ENCODE assay signal across 20 cellular contexts in genomic region chr18:58895385-58895784, GRCh38. TPM values are rescaled to one million over a fixed set of nuclear protein-coding genes. Genes with fewer than 3 reads are reported as not detected.
DNase-seq lines count a peak whose midpoint lies in the region; ATAC-seq, FAIRE-seq and TF ChIP-seq lines count a peak whose summit lies in the region.
"Had no signal": no experiment of that assay in that cellular context is flagged by ENCODE, and none has a peak within 500 bp of the region (broad histone marks: within the 10 kb centered on the region; RNA-seq: fewer than 3 reads in every experiment).

No MANE protein-coding gene starts in this region.

- intact Hi-C loops in activated B cell treated with CpG ODN at 0.5 μM for 24 hours (cut with micrococcal nuclease), result loop anchor here (5.0 kb wide), 1 partner anchor 113 kb away; no protein-coding TSS in a partner anchor

- H3K27ac Mint-ChIP-seq in IgD-negative memory B cell (peak overlapping the region; percentile 56 to 96 (median 87)), activated B cell treated with CpG ODN at 0.5 μM for 24 hours (peak overlapping the region; percentile 81), immature natural killer cell (no peak overlapping the region)

- H3K27ac ChIP-seq in skeletal muscle tissue (ENCODE audit: low read depth, low read length), result peak overlapping the region; percentile 11

- CTCF ChIA-PET in activated B cell treated with CpG ODN at 0.5 μM for 24 hours (lab: Charles Lee), result interaction anchor here (1.6 kb wide), 1 partner anchor 121 kb away, joined by 3 read pairs; no protein-coding TSS in a partner anchor

- H3K27me3 Mint-ChIP-seq in IgD-negative memory B cell (no peaks in the 10 kb centered on the region), activated B cell treated with CpG ODN at 0.5 μM for 24 hours (no peaks in the 10 kb centered on the region), immature natural killer cell (ENCODE audit: low read depth in 3 of 3) (no peaks in the 10 kb centered on the region)

- FAIRE-seq in HTR-8/SVneo (lab: Jason Lieb, UNC), result no peak
- FAIRE-seq: colon, small intestine had no signal

- H3K4me3 Mint-ChIP-seq in IgD-negative memory B cell (peak overlapping the region in 1 of 4 donors; percentile 10), activated B cell treated with CpG ODN at 0.5 μM for 24 hours (no peak overlapping the region), immature natural killer cell (no peak overlapping the region)

- H3K4me1 ChIP-seq in skeletal muscle tissue (ENCODE audit: control insufficient read depth in 3 of 3, insufficient read depth in 3 of 3, low read length in 3 of 3), result peaks cover 16 to 38% (median 25%) of the 10 kb centered on the region in 3 donors

- DNase-seq in activated B cell treated with CpG ODN at 0.5 μM for 24 hours (no peak), left lobe of liver (ENCODE audit: low spot score) (no peak), HTR-8/SVneo (ENCODE audit: insufficient read length, low spot score) (no peak), immature natural killer cell (no peak), NCI-H187 treated with DMSO at 0.1 percent for 48 hours (lab: John Stamatoyannopoulos, UW) (no peak)
- DNase-seq: activated CD4-positive, alpha-beta T cell treated with anti-CD3 and anti-CD28 coated beads, Interleukin-2, amount 50 U/mL, for 48 hours; activated naive CD4-positive, alpha-beta T cell treated with Interleukin-2 at 50 U/mL for 16 hours; activated T-cell treated with anti-CD3 and anti-CD28 coated beads, Interleukin-2, amount 50 U/mL, for 1 hour; foreskin fibroblast; Kasumi-1; NCI-H1105 treated with DMSO at 0.1 percent for 48 hours; occipital lobe; RPMI8226; small intestine; stimulated activated CD4-positive, alpha-beta T cell treated with anti-CD3 and anti-CD28 coated beads, Interleukin-4, amount 100 ng/mL, for 4 hours; SW 1271 had no signal

- H3K9ac ChIP-seq in skeletal muscle tissue (ENCODE audit: low read depth in 1 of 3, low read length in 3 of 3), result peak overlapping the region in 1 of 3 donors; percentile 33

- H3K36me3 Mint-ChIP-seq in IgD-negative memory B cell (peaks cover 4% of the 10 kb centered on the region), activated B cell treated with CpG ODN at 0.5 μM for 24 hours (ENCODE audit: low read depth) (peaks cover 27% of the 10 kb centered on the region), immature natural killer cell (no peaks in the 10 kb centered on the region)

- no peaks in the 10 kb centered on the region for H3K9me3 Mint-ChIP-seq in IgD-negative memory B cell
- peaks cover 3% of the 10 kb centered on the region for H3K9me3 Mint-ChIP-seq in activated B cell treated with CpG ODN at 0.5 μM for 24 hours
- H3K9me3 Mint-ChIP-seq in immature natural killer cell, result no peaks in the 10 kb centered on the region

- no peak for ATAC-seq in activated B cell treated with CpG ODN at 0.5 μM for 24 hours (ENCODE audit: low read depth)
- peak; percentile 57 for ATAC-seq in left lobe of liver
- no peak for ATAC-seq in HG03095 (IDR thresholded peaks at IDR 0.05; ENCODE audit: unreplicated experiment)

- H3K4me1 Mint-ChIP-seq in IgD-negative memory B cell (peaks cover 34 to 57% (median 54%) of the 10 kb centered on the region in 3 donors), activated B cell treated with CpG ODN at 0.5 μM for 24 hours (peaks cover 77% of the 10 kb centered on the region), immature natural killer cell (peaks cover 19 to 20% of the 10 kb centered on the region in 2 donors)

- no peak for TF ChIP-seq CTCF in activated B cell treated with CpG ODN at 0.5 μM for 24 hours (IDR thresholded peaks at IDR 0.05)

- POLR2A ChIA-PET in activated B cell treated with CpG ODN at 0.5 μM for 24 hours (lab: Charles Lee), result interaction anchor here (0.5 to 2.8 kb wide), 6 partner anchors 9 to 103 kb away, joined by 3 to 13 read pairs (median 9); partner anchors contain the start of gene ZNF532

- no peak overlapping the region for H3K4me3 ChIP-seq in skeletal muscle tissue (ENCODE audit: low read length in 3 of 3)

- no peaks in the 10 kb centered on the region for H3K27me3 ChIP-seq in skeletal muscle tissue (ENCODE audit: control insufficient read depth in 3 of 3, insufficient read depth in 3 of 3, low read length in 3 of 3)

- no peaks in the 10 kb centered on the region for H3K9me3 ChIP-seq in skeletal muscle tissue (ENCODE audit: control insufficient read depth in 3 of 3, low read length in 3 of 3)

- peaks cover 10 to 20% (median 12%) of the 10 kb centered on the region in 3 donors for H3K36me3 ChIP-seq in skeletal muscle tissue (ENCODE audit: control insufficient read depth in 3 of 3, insufficient read depth in 3 of 3, low read length in 3 of 3)

RNA-seq across cellular contexts. Expression of gene ZNF532, which starts 30.7 kb away (rescaled TPM):
- 14.8 TPM for polyA plus RNA-seq in IgD-negative memory B cell
- total RNA-seq in activated B cell treated with CpG ODN at 0.5 μM for 24 hours, result 87.4 and 106 TPM in 2 replicates
- 3.7 TPM for total RNA-seq in left lobe of liver
- 69.4 TPM for total RNA-seq in skeletal muscle tissue
- under 1 TPM in 2 of 3 donors, not detected in 1; 0.49 to 0.99 TPM for polyA plus RNA-seq in immature natural killer cell

Comparison
In these comparisons a context has a peak if more than half of its experiments do, and no peak if none do; other contexts are left out.
1. H3K27ac Mint-ChIP-seq: peak in IgD-negative memory B cell (3 of 3) and activated B cell treated with CpG ODN at 0.5 μM for 24 hours (single experiment); none in immature natural killer cell (0 of 6).
2. RNA of gene ZNF532, which starts 30.7 kb away (total RNA-seq): 87.4 to 106 TPM in activated B cell treated with CpG ODN at 0.5 μM for 24 hours and 69.4 TPM in skeletal muscle tissue (single experiment); 3.7 TPM in left lobe of liver (single experiment); every median in the first group is over 10 times any median in the second.